9 cellular contexts compared by ENCODE assay signal in the genomic region with DNA sequence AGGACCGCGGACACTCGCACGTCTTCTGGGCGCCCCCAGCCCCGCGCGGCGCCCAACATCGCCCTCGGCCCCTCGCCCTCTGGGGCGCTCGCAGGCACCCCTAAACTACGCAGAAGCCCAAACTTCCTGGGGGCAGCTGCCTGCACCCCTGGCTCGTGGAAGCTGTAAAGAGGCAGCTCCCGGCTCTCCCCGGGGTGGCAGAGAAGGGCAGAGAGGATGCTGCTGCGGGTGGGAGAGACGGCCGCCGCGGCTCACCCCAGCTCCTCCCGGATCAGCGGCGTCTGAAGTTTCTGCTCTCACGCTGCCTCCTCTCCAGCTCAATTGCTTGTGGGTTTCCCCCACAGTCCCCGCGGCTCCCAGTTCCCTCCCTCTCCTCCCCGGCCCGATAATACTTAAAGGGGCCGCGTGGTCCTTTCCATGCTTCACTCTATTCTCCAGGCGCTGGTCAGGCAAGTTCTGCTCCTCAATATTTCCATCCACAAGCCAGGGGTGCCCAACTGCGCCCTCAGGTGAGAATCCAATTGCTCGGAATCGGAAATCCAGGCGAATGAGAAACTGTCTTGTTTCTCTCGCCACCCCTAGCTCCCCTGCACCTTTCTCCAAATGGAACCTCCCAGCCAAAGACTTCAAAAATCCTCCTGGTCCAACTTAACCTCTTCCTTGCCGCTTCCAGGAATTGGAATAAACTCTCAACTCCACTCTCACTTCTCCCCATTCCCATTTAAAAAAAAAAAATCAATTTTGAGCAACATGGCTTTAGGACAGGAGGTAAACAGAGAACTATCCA.
DNase-seq lines count a peak whose midpoint lies in the region; ATAC-seq, FAIRE-seq and TF ChIP-seq lines count a peak whose summit lies in the region.
"Had no signal": no experiment of that assay in that cellular context is flagged by ENCODE, and none has a peak within 500 bp of the region (broad histone marks: within the 10 kb centered on the region; RNA-seq: fewer than 3 reads in every experiment).

No MANE protein-coding gene starts in this region.

- ATAC-seq in HG03196 (IDR thresholded peaks at IDR 0.05; ENCODE audit: unreplicated experiment) (peak; percentile 77), GM12878 (peak; percentile 88), GM19324 (IDR thresholded peaks at IDR 0.05; ENCODE audit: low FRiP score, unreplicated experiment) (no peak)

- H3K9ac ChIP-seq in GM12878 (ENCODE audit: control insufficient read depth, insufficient read depth, low read length), result no peak overlapping the region

- CTCF ChIA-PET in GM12878 (lab: Yijun Ruan, JAX), result interaction anchor here (0.5 to 4.5 kb wide), 7 partner anchors 12 to 373 kb away, joined by 3 to 20 read pairs (median 4); no protein-coding TSS in a partner anchor

- no TSS peak for BruUV-seq in GM12878 (replicated peaks; lab: Mats Ljungman, UMichigan)

- WGBS in GM12878 (ENCODE audit: insufficient coverage, insufficient replicate concordance, low lambda C conversion rate, missing lambda C conversion rate), result 3% methylated on average over 26 of the region's 40 CpGs

- FAIRE-seq in GM12891 (lab: Jason Lieb, UNC) (no peak), GM12878 (lab: Jason Lieb, UNC) (no peak)
- FAIRE-seq: colon had no signal

- TF ChIP-seq CTCF in GM12878 (IDR thresholded peaks at IDR 0.05 in 2 of 3, conservative IDR thresholded peaks at IDR 0.05 in 1 of 3; ENCODE audit: control insufficient read depth in 2 of 3, extremely low read depth in 1 of 3, insufficient read depth in 1 of 3, low read depth in 3 of 3, low read length in 3 of 3) (no peak), progenitor cell of endocrine pancreas (IDR thresholded peaks at IDR 0.05; ENCODE audit: unreplicated experiment) (no peak)

- no peaks in the 10 kb centered on the region for H3K27me3 Mint-ChIP-seq in progenitor cell of endocrine pancreas

- no peak for TF ChIP-seq RAD21 in GM12878 (IDR thresholded peaks at IDR 0.05; ENCODE audit: insufficient read depth, low read depth, low read length)

- no peaks in the 10 kb centered on the region; the same call in none of the 2 replicates for H3K79me2 ChIP-seq in GM12878 (ENCODE audit: control insufficient read depth, insufficient read depth, low read length)

- H3K36me3 Mint-ChIP-seq in progenitor cell of endocrine pancreas (ENCODE audit: insufficient read depth), result no peaks in the 10 kb centered on the region

- TF ChIP-seq POLR2A in GM12891 (IDR thresholded peaks at IDR 0.05; ENCODE audit: low read depth, low read length) (peak; percentile 34; the same call in 1 of the 2 replicates), GM12878 (IDR thresholded peaks at IDR 0.05; ENCODE audit: low read depth, low read length) (0 out of 2 replicates have a peak, but pooled peaks have one; percentile 37)

- H3K9me3 ChIP-seq in GM12878 (replicated peaks; ENCODE audit: control insufficient read depth, insufficient read depth, low read length), result no peaks in the 10 kb centered on the region

- H3K9me3 Mint-ChIP-seq in progenitor cell of endocrine pancreas (ENCODE audit: low read depth), result no peaks in the 10 kb centered on the region

- no peak overlapping the region for H3K4me2 ChIP-seq in GM12878 (ENCODE audit: control insufficient read depth, insufficient read depth)

- TF ChIP-seq EP300 in GM12878 (IDR thresholded peaks at IDR 0.05; ENCODE audit: borderline replicate concordance in 1 of 2, control insufficient read depth in 1 of 2, low read depth in 2 of 2, low read length in 2 of 2), result no peak

- no peaks in the 10 kb centered on the region for H3K27me3 ChIP-seq in GM12878 (replicated peaks in 1 of 2; ENCODE audit: control insufficient read depth in 2 of 2, insufficient read depth in 2 of 2, low read length in 1 of 2)

- no peaks in the 10 kb centered on the region for H3K36me3 ChIP-seq in GM12878 (ENCODE audit: control insufficient read depth in 2 of 2, insufficient read depth in 2 of 2, low read length in 1 of 2)

- RAD21 ChIA-PET in GM12878 (lab: Charles Lee; ENCODE audit: unreplicated experiment), result interaction anchor here (0.8 to 5.0 kb wide), 17 partner anchors 9 to 357 kb away, joined by 3 to 27 read pairs (median 5); no protein-coding TSS in a partner anchor

- POLR2A ChIA-PET in GM12878 (lab: Charles Lee), result interaction anchor here (0.6 to 2.2 kb wide), 10 partner anchors 9 to 196 kb away, joined by 3 to 21 read pairs (median 4); no protein-coding TSS in a partner anchor

- H3K4me3 Mint-ChIP-seq in progenitor cell of endocrine pancreas (ENCODE audit: low read depth), result no peak overlapping the region

- H3K4me3 ChIP-seq in GM12878, result peak overlapping the region; percentile 27; the same call in 1 of the 2 replicates

- H3K27ac ChIP-seq in GM12878 (ENCODE audit: control insufficient read depth, insufficient read depth), result peak overlapping the region; percentile 69

- intact Hi-C loops in GM12878 (cut with micrococcal nuclease; ENCODE audit: unreplicated experiment), result loop anchor here (5.0 kb wide), 1 partner anchor 147 kb away; no protein-coding TSS in a partner anchor

- in situ Hi-C loops in GM12878 (cut with MboI), result no loop called here

- no peaks in the 10 kb centered on the region for H3K4me1 ChIP-seq in GM12878 (ENCODE audit: control insufficient read depth, insufficient read depth, low read length)

- no peaks in the 10 kb centered on the region for H4K20me1 ChIP-seq in GM12878 (ENCODE audit: control insufficient read depth, insufficient read depth)

- DNase-seq in GM12891 (ENCODE audit: insufficient read length, low spot score), result no peak
- DNase-seq in NCI-H774 (lab: John Stamatoyannopoulos, UW), result peak; percentile 63
- no peak for DNase-seq in GM12878 (ENCODE audit: low read depth, low spot score)
- DNase-seq in hepatic stellate cell (ENCODE audit: low spot score), result peak; percentile 84
- peak; percentile 49 for DNase-seq in progenitor cell of endocrine pancreas (ENCODE audit: low spot score, unreplicated experiment)
- no peak for DNase-seq in stimulated activated CD4-positive, alpha-beta T cell treated with anti-CD3 and anti-CD28 coated beads, Interleukin-4, amount 100 ng/mL, for 4 hours

- SMC1A ChIA-PET in GM12878 (lab: Charles Lee; ENCODE audit: uncharacterized antibody, unreplicated experiment), result interaction anchor here (1.0 to 2.9 kb wide), 11 partner anchors 9 to 356 kb away, joined by 3 to 15 read pairs (median 4); no protein-coding TSS in a partner anchor

- H3K27ac Mint-ChIP-seq in progenitor cell of endocrine pancreas, result peak overlapping the region; percentile 99

- peak overlapping the region; percentile 51 for H2AFZ ChIP-seq in GM12878 (ENCODE audit: control insufficient read depth, low read depth, low read length)

- H3K4me1 Mint-ChIP-seq in progenitor cell of endocrine pancreas (ENCODE audit: low read depth), result peaks cover 21% of the 10 kb centered on the region

TF ChIP-seq in GM12891, 5 proteins besides CTCF, POLR2A, EP300 and RAD21:
- no peak; the same call in 1 of the 2 replicates for TF ChIP-seq POLR2AphosphoS5 (IDR thresholded peaks at IDR 0.05; ENCODE audit: low read depth, low read length)
- TF ChIP-seq PAX5 (IDR thresholded peaks at IDR 0.05; ENCODE audit: insufficient read depth, low read length, severe bottlenecking), result no peak
- TF ChIP-seq POU2F2 (IDR thresholded peaks at IDR 0.05; ENCODE audit: low read depth, low read length), result no peak
- TF ChIP-seq TAF1 (IDR thresholded peaks at IDR 0.05; ENCODE audit: low read depth, low read length), result peak; percentile 62; the same call in 1 of the 2 replicates
- TF ChIP-seq SPI1 (IDR thresholded peaks at IDR 0.05; ENCODE audit: low read depth, low read length), result peak; percentile 64

TF ChIP-seq in GM12878, 131 proteins besides CTCF, POLR2A, EP300 and RAD21 (continues in another document):
- TF ChIP-seq E2F8 (IDR thresholded peaks at IDR 0.05; ENCODE audit: low read depth, partially characterized antibody), result peak; percentile 36
- no peak for TF ChIP-seq YBX1 (IDR thresholded peaks at IDR 0.05)
- TF ChIP-seq SIX5 (IDR thresholded peaks at IDR 0.05; ENCODE audit: low read depth, low read length, severe bottlenecking), result no peak

Comparison
In these comparisons a context has a peak if more than half of its experiments do, and no peak if none do; other contexts are left out.
1. DNase-seq: peak in NCI-H774 (single experiment), hepatic stellate cell (single experiment) and progenitor cell of endocrine pancreas (single experiment); none in GM12891 (single experiment), GM12878 (single experiment) and stimulated activated CD4-positive, alpha-beta T cell treated with anti-CD3 and anti-CD28 coated beads, Interleukin-4, amount 100 ng/mL, for 4 hours (0 of 2).